In genomic region chr22:47124451-47124881, GRCh38 we compare ENCODE assay signal across 20 cellular contexts.
DNase-seq lines count a peak whose midpoint lies in the region; ATAC-seq and TF ChIP-seq lines count a peak whose summit lies in the region.
"Had no signal": no experiment of that assay in that cellular context is flagged by ENCODE, and none has a peak within 500 bp of the region (broad histone marks: within the 10 kb centered on the region; RNA-seq: fewer than 3 reads in every experiment).

No MANE protein-coding gene starts in this region.

- DNase-seq in Right ventricle myocardium inferior (ENCODE audit: missing footprints), result no peak
- no peak for DNase-seq in left cardiac atrium
- no peak for DNase-seq in H9
- DNase-seq in lower lobe of right lung, result peak; percentile 42
- no peak for DNase-seq in type B pancreatic cell (ENCODE audit: extremely low spot score, unreplicated experiment)
- no peak for DNase-seq in RKO (ENCODE audit: low spot score)
- DNase-seq in NOMO-1 treated with DMSO at 0.1 percent for 48 hours (lab: John Stamatoyannopoulos, UW; ENCODE audit: unreplicated experiment), result no peak
- DNase-seq: C1 segment of cervical spinal cord, EL, IMR-90, Karpas-422, MM.1S, NCI-H1092 treated with DMSO at 0.1 percent for 48 hours, NCI-H1694, NCI-H2227 treated with DMSO at 0.1 percent for 48 hours, NCI-H524 treated with DMSO at 0.1 percent for 48 hours, SHP77 treated with DMSO at 0.1 percent for 48 hours had no signal

- no peak overlapping the region for H3K4me3 ChIP-seq in lower lobe of right lung
- H3K4me3 ChIP-seq: HAP-1 had no signal

- H3K56ac ChIP-seq in H9 (ENCODE audit: insufficient read length, low read depth, low read length), result no peak overlapping the region

- no peak overlapping the region for H2BK15ac ChIP-seq in H9 (ENCODE audit: low read depth, low read length)

- H4K20me1 ChIP-seq in H9 (ENCODE audit: control insufficient read depth, insufficient read depth, insufficient read length), result no peaks in the 10 kb centered on the region

- ATAC-seq in Right ventricle myocardium inferior (peak; percentile 15), left cardiac atrium (no peak), lower lobe of right lung (peak in 1 of 2 donors; percentile 13), GM18520 (IDR thresholded peaks at IDR 0.05; ENCODE audit: unreplicated experiment) (no peak)
- ATAC-seq: Panc1 had no signal

- H3K36me3 Mint-ChIP-seq in H9 (ENCODE audit: insufficient read depth in 1 of 3, low read depth in 3 of 3), result peaks cover 0 to 7% (median 2%) of the 10 kb centered on the region in 3 experiments; a peak in 4 of 7 replicates
- no peaks in the 10 kb centered on the region for H3K36me3 Mint-ChIP-seq in type B pancreatic cell

- H3K36me3 ChIP-seq in lower lobe of right lung, result no peaks in the 10 kb centered on the region
- H3K36me3 ChIP-seq: HAP-1 had no signal

- H3K27ac Mint-ChIP-seq in H9 (peak overlapping the region in 1 of 3 experiments; percentile 59; a peak in 2 of 7 replicates), type B pancreatic cell (peak overlapping the region; percentile 73)

- H3K27me3 ChIP-seq in H9 (ENCODE audit: insufficient read depth, low read length) (no peaks in the 10 kb centered on the region), lower lobe of right lung (ENCODE audit: low read depth) (no peaks in the 10 kb centered on the region)

- H3K4me2 ChIP-seq in H9 (ENCODE audit: insufficient read depth, insufficient read length, low read length), result no peak overlapping the region

- no peak overlapping the region for H2BK5ac ChIP-seq in H9 (ENCODE audit: insufficient read length, low read length)

- H3K9me3 ChIP-seq in H9 (ENCODE audit: control insufficient read depth, low read depth, low read length), result no peaks in the 10 kb centered on the region
- H3K9me3 ChIP-seq in lower lobe of right lung, result no peaks in the 10 kb centered on the region
- H3K9me3 ChIP-seq: HAP-1 had no signal

- H3K4me1 Mint-ChIP-seq in H9 (peaks cover 9 to 23% of the 10 kb centered on the region in 2 experiments; a peak in 3 of 4 replicates), type B pancreatic cell (ENCODE audit: unreplicated experiment) (peaks cover 10% of the 10 kb centered on the region)

- H3K23me2 ChIP-seq in H9 (ENCODE audit: insufficient read length, low read depth, low read length, poor library complexity, severe bottlenecking), result no peaks in the 10 kb centered on the region

- H3K27me3 Mint-ChIP-seq in H9 (ENCODE audit: low read depth) (no peaks in the 10 kb centered on the region; the same call in none of the 2 replicates), type B pancreatic cell (no peaks in the 10 kb centered on the region)

- H3K23ac ChIP-seq in H9 (ENCODE audit: insufficient read length, low read depth, low read length), result no peak overlapping the region

- peak overlapping the region; percentile 9 for H3K18ac ChIP-seq in H9 (ENCODE audit: insufficient read length, low read depth, low read length)

- no peaks in the 10 kb centered on the region for H3K79me2 ChIP-seq in H9 (ENCODE audit: insufficient read depth, low read length)

- H3K9ac ChIP-seq in H9 (ENCODE audit: extremely low read depth, insufficient read length, low read length), result no peak overlapping the region

- H3K79me1 ChIP-seq in H9 (ENCODE audit: insufficient read depth, low read depth, low read length, poor library complexity, severe bottlenecking), result no peaks in the 10 kb centered on the region

- no peak overlapping the region for H3T11ph ChIP-seq in H9 (ENCODE audit: low read length)

- no peak overlapping the region for H4K5ac ChIP-seq in H9 (ENCODE audit: insufficient read length, low read depth, low read length)

- no peak overlapping the region for H3K4ac ChIP-seq in H9 (ENCODE audit: low read depth, low read length)

- no peak overlapping the region for H3K14ac ChIP-seq in H9 (ENCODE audit: insufficient read depth, low read length)

- intact Hi-C loops in Right ventricle myocardium inferior (cut with DNase I) (no loop called here), left cardiac atrium (cut with DNase I) (no loop called here), lower lobe of right lung (cut with DNase I) (no loop called here)

- TF ChIP-seq CTCF in H9 (conservative IDR thresholded peaks at IDR 0.05) (no peak), lower lobe of right lung (IDR thresholded peaks at IDR 0.05) (no peak), type B pancreatic cell (conservative IDR thresholded peaks at IDR 0.05) (no peak)

- H2AFZ ChIP-seq in H9 (ENCODE audit: low read length), result no peak overlapping the region

- H2BK12ac ChIP-seq in H9 (ENCODE audit: insufficient read length, low read depth, low read length), result no peak overlapping the region

- H3K9me3 Mint-ChIP-seq in H9 (peaks cover 0 to 2% of the 10 kb centered on the region in 2 experiments; a peak in 1 of 5 replicates), type B pancreatic cell (no peaks in the 10 kb centered on the region)

- H3K4me1 ChIP-seq in H9 (ENCODE audit: insufficient read depth, low read length) (no peaks in the 10 kb centered on the region), lower lobe of right lung (no peaks in the 10 kb centered on the region)
- H3K4me1 ChIP-seq: HAP-1 had no signal

- no peak overlapping the region for H2AK5ac ChIP-seq in H9 (ENCODE audit: insufficient read length, low read length)

- H2BK120ac ChIP-seq in H9 (ENCODE audit: low read depth, low read length, poor library complexity, severe bottlenecking), result no peak overlapping the region

- H3K27ac ChIP-seq in H9 (ENCODE audit: insufficient read length, low read depth, low read length), result no peak overlapping the region
- H3K27ac ChIP-seq in lower lobe of right lung, result no peak overlapping the region

- H3K4me3 Mint-ChIP-seq in H9 (no peak overlapping the region), type B pancreatic cell (no peak overlapping the region)

- no CpG with 5 or more reads among the region's 15 CpGs for WGBS in H9 (ENCODE audit: extremely low coverage, insufficient read length, low lambda C conversion rate)

- H4K8ac ChIP-seq in H9 (replicated peaks; ENCODE audit: insufficient read length, low read depth, low read length), result no peak overlapping the region

- H4K91ac ChIP-seq in H9 (ENCODE audit: insufficient read length, low read depth, low read length), result no peak overlapping the region

- no peak overlapping the region for H2BK20ac ChIP-seq in H9 (ENCODE audit: low read depth, low read length, poor library complexity, severe bottlenecking)
